In the genomic region with DNA sequence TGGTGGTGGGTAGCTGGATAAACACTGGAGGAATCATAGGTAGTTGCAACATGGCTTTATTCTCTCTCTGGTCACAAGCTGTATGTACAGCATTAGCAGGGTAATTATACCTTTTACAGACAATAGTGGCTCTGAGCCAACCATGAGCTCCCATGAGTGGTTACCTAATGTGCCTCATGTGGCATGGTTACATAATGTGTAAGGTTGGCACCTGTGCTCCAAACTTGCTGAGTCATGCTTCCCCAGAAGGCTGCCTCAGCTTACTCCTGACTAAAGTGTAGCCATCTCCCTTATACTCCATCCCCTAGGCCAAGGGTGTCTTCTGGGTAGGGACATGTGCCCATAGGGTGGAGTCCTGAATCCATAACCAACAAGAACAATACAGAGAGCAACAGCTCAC, we compare ENCODE assay signal across 18 cellular contexts.
DNase-seq lines count a peak whose midpoint lies in the region; TF ChIP-seq lines count a peak whose summit lies in the region.
"Had no signal": no experiment of that assay in that cellular context is flagged by ENCODE, and none has a peak within 500 bp of the region (broad histone marks: within the 10 kb centered on the region; RNA-seq: fewer than 3 reads in every experiment).

No MANE protein-coding gene starts in this region.

- H3K27me3 ChIP-seq in brain microvascular endothelial cell (replicated peaks), result no peaks in the 10 kb centered on the region

- no peak overlapping the region for H3K27ac ChIP-seq in brain microvascular endothelial cell

- no peak overlapping the region for H3K4me3 ChIP-seq in brain microvascular endothelial cell (ENCODE audit: low read depth, low read length)
- H3K4me3 ChIP-seq: GM23338 had no signal

- TF ChIP-seq CTCF in brain microvascular endothelial cell (IDR thresholded peaks at IDR 0.05; ENCODE audit: low read depth, low read length, missing control alignments), result no peak

- no peaks in the 10 kb centered on the region for H3K36me3 ChIP-seq in brain microvascular endothelial cell (replicated peaks)

- DNase-seq in DMS53 treated with DMSO at 0.1 percent for 48 hours (lab: John Stamatoyannopoulos, UW; ENCODE audit: unreplicated experiment), result peak; percentile 30
- peak; percentile 35 for DNase-seq in M059J (ENCODE audit: low read depth)
- DNase-seq in RPMI8226, result peak; percentile 71
- DNase-seq in kidney tubule cell (ENCODE audit: low spot score), result peak; percentile 69
- DNase-seq in G401 (ENCODE audit: low spot score), result no peak
- no peak for DNase-seq in stimulated activated naive CD4-positive, alpha-beta T cell treated with Interleukin-2 at 50 U/mL for 16 hours (lab: John Stamatoyannopoulos, UW)
- no peak for DNase-seq in AG20443 (ENCODE audit: low spot score)
- DNase-seq in brain microvascular endothelial cell, result no peak
- DNase-seq: activated CD4-positive, alpha-beta T cell treated with anti-CD3 and anti-CD28 coated beads, Interleukin-2, amount 10 ng/mL, durations not matched to agents 7 days and 5 days; activated naive CD4-positive, alpha-beta T cell; amygdala; cerebellar nuclear complex; effector memory CD8-positive, alpha-beta T cell; hypothalamus; kidney; mesendoderm; Right ventricle myocardium superior had no signal

- in situ Hi-C loops in G401 (cut with HindIII; ENCODE audit: low sequenced_read_pairs), result no loop called here
- in situ Hi-C loops in brain microvascular endothelial cell (cut with HindIII; ENCODE audit: low pct_ligation_motif_present, low sequenced_read_pairs), result no loop called here

Comparison
In these comparisons a context has a peak if more than half of its experiments do, and no peak if none do; other contexts are left out.
1. DNase-seq: peak in DMS53 treated with DMSO at 0.1 percent for 48 hours (single experiment), M059J (single experiment), RPMI8226 (single experiment) and kidney tubule cell (single experiment); none in G401 (single experiment), stimulated activated naive CD4-positive, alpha-beta T cell treated with Interleukin-2 at 50 U/mL for 16 hours (single experiment), AG20443 (single experiment) and brain microvascular endothelial cell (single experiment).